In the genomic region with DNA sequence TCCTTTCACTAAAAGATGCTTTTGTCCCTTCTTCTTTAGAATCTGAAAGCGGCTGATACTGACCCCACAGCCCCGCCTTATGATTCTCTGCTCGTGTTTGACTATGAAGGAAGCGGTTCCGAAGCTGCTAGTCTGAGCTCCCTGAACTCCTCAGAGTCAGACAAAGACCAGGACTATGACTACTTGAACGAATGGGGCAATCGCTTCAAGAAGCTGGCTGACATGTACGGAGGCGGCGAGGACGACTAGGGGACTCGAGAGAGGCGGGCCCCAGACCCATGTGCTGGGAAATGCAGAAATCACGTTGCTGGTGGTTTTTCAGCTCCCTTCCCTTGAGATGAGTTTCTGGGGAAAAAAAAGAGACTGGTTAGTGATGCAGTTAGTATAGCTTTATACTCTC, we compare ENCODE assay signal across 30 cellular contexts.
"Had no signal": no experiment of that assay in that cellular context is flagged by ENCODE, and none has a peak within 500 bp of the region (broad histone marks: within the 10 kb centered on the region; RNA-seq: fewer than 3 reads in every experiment).

No MANE protein-coding gene starts in this region.

- H3K4me1 Mint-ChIP-seq: neural crest cell; stimulated activated naive B cell treated with anti-CD40 and anti-IgM and Interleukin-4, amounts not matched to agents 10 μg/mL and 1 μg/mL and 100 μg/mL, for 72 hours had no signal

- H3K27me3 ChIP-seq: hepatocyte, left lung, right lobe of liver, stomach, testis, thyroid gland, transverse colon, upper lobe of left lung, vagina had no signal

- H3K36me3 Mint-ChIP-seq: naive thymus-derived CD4-positive, alpha-beta T cell; natural killer cell treated with Interleukin-12 subunit alpha and Interleukin-12 subunit beta and Interleukin-15 and Interleukin-18, amount 100 ng/mL, for 72 hours; stimulated activated naive B cell treated with anti-CD40 and anti-IgM and Interleukin-4, amounts not matched to agents 10 μg/mL and 1 μg/mL and 100 μg/mL, for 72 hours had no signal

- H3K9me3 ChIP-seq: heart right ventricle, left lung, lower lobe of right lung, mucosa of descending colon, neutrophil, psoas muscle, right lobe of liver, stomach, testis, thyroid gland, transverse colon, upper lobe of left lung, vagina had no signal

- ATAC-seq: heart right ventricle; left cardiac atrium; left lung; lower lobe of right lung; mucosa of descending colon; naive thymus-derived CD4-positive, alpha-beta T cell; psoas muscle; right lobe of liver; stimulated activated naive B cell treated with anti-CD40 and anti-IgM and Interleukin-4, amounts not matched to agents 10 μg/mL and 1 μg/mL and 100 μg/mL, for 72 hours; stimulated activated naive CD8-positive, alpha-beta T cell treated with anti-CD3 and anti-CD28 coated beads, Interleukin-15, Interleukin-2, amounts not matched to agents 100 U/mL and 50 U/mL, for 24 hours had no signal

- DNase-seq: heart right ventricle; kidney glomerular epithelial cell; left cardiac atrium; left lung; lower lobe of right lung; mesendoderm; midbrain; mucosa of descending colon; naive thymus-derived CD4-positive, alpha-beta T cell; occipital lobe; psoas muscle; right lobe of liver; stimulated activated CD4-positive, alpha-beta T cell treated with anti-CD3 and anti-CD28 coated beads, Interleukin-1b, Interleukin-23, amount 100 ng/mL, for 48 hours; stimulated activated CD4-positive, alpha-beta T cell treated with anti-CD3 and anti-CD28 coated beads, Interleukin-2, amount 100 ng/mL, for 48 hours; stimulated activated CD4-positive, alpha-beta T cell treated with anti-CD3 and anti-CD28 coated beads, Interleukin-4, amount 100 ng/mL, for 4 hours; stimulated activated CD8-positive, alpha-beta memory T cell treated with anti-CD3 and anti-CD28 coated beads, Interleukin-4, amount 100 ng/mL, for 48 hours; stimulated activated naive B cell treated with anti-CD40 and anti-IgM and Interleukin-4, amounts not matched to agents 10 μg/mL and 1 μg/mL and 100 μg/mL, for 72 hours; stimulated activated naive CD8-positive, alpha-beta T cell treated with anti-CD3 and anti-CD28 coated beads, Interleukin-15, Interleukin-2, amounts not matched to agents 100 U/mL and 50 U/mL, for 24 hours; stomach; testis; thyroid gland; transverse colon; upper lobe of left lung had no signal

- H3K4me3 Mint-ChIP-seq: naive thymus-derived CD4-positive, alpha-beta T cell; natural killer cell treated with Interleukin-12 subunit alpha and Interleukin-12 subunit beta and Interleukin-15 and Interleukin-18, amount 100 ng/mL, for 72 hours; neural crest cell; stimulated activated naive B cell treated with anti-CD40 and anti-IgM and Interleukin-4, amounts not matched to agents 10 μg/mL and 1 μg/mL and 100 μg/mL, for 72 hours had no signal

- H3K27ac ChIP-seq: heart right ventricle, hepatocyte, left lung, lower lobe of right lung, neutrophil, parathyroid adenoma, psoas muscle, right lobe of liver, stomach, testis, thyroid gland, transverse colon, upper lobe of left lung, vagina had no signal

- H3K4me1 ChIP-seq: heart right ventricle, left lung, lower lobe of right lung, parathyroid adenoma, psoas muscle, right lobe of liver, stomach, testis, thyroid gland, transverse colon, vagina had no signal

- H3K36me3 ChIP-seq: heart right ventricle, left lung, neutrophil, transverse colon, vagina had no signal

- H3K9me3 Mint-ChIP-seq: naive thymus-derived CD4-positive, alpha-beta T cell; natural killer cell treated with Interleukin-12 subunit alpha and Interleukin-12 subunit beta and Interleukin-15 and Interleukin-18, amount 100 ng/mL, for 72 hours; neural crest cell; stimulated activated naive B cell treated with anti-CD40 and anti-IgM and Interleukin-4, amounts not matched to agents 10 μg/mL and 1 μg/mL and 100 μg/mL, for 72 hours had no signal

- H3K4me3 ChIP-seq: heart right ventricle, hepatocyte, left lung, lower lobe of right lung, mucosa of descending colon, psoas muscle, right lobe of liver, smooth muscle cell, stomach, testis, thyroid gland, transverse colon, upper lobe of left lung, vagina had no signal

- H3K27ac Mint-ChIP-seq: naive thymus-derived CD4-positive, alpha-beta T cell; natural killer cell treated with Interleukin-12 subunit alpha and Interleukin-12 subunit beta and Interleukin-15 and Interleukin-18, amount 100 ng/mL, for 72 hours; stimulated activated naive B cell treated with anti-CD40 and anti-IgM and Interleukin-4, amounts not matched to agents 10 μg/mL and 1 μg/mL and 100 μg/mL, for 72 hours had no signal
